ENCODE assay signal across 9 cellular contexts in genomic region chr11:131246589-131247164, GRCh38.
DNase-seq lines count a peak whose midpoint lies in the region; ATAC-seq, FAIRE-seq and TF ChIP-seq lines count a peak whose summit lies in the region.
"Had no signal": no experiment of that assay in that cellular context is flagged by ENCODE, and none has a peak within 500 bp of the region (broad histone marks: within the 10 kb centered on the region; RNA-seq: fewer than 3 reads in every experiment).

No MANE protein-coding gene starts in this region.

- H4K5ac ChIP-seq in H1 (ENCODE audit: insufficient read length, low read depth, low read length) = no peak overlapping the region

- H3K9ac ChIP-seq in Loucy (ENCODE audit: low read depth, low read length, poor library complexity, severe bottlenecking) (no peak overlapping the region), H1 (replicated peaks in 1 of 4; ENCODE audit: extremely low read depth in 1 of 4, low read depth in 3 of 4, low read length in 3 of 4) (no peak overlapping the region)

- no peak overlapping the region for H2AK5ac ChIP-seq in H1 (ENCODE audit: low read depth, low read length)

- H3K4me1 ChIP-seq in Loucy (ENCODE audit: insufficient read depth, low read length, poor library complexity, severe bottlenecking) (no peaks in the 10 kb centered on the region), H1 (replicated peaks in 1 of 4; ENCODE audit: control insufficient read depth in 3 of 4, insufficient read depth in 4 of 4, low read length in 3 of 4) (peaks cover 2 to 6% (median 3%) of the 10 kb centered on the region in 4 experiments; a peak in 4 of 7 replicates)

- H2BK20ac ChIP-seq in H1 (ENCODE audit: low read length) = peak overlapping the region; percentile 94; the same call in 1 of the 2 replicates

- H2BK15ac ChIP-seq in H1 (ENCODE audit: low read length) = no peak overlapping the region

- peak; percentile 13 for DNase-seq in GM03348 (ENCODE audit: low spot score)
- peak; percentile 31 to 90 for DNase-seq in H1 (ENCODE audit: low read depth in 1 of 2, low spot score in 2 of 2)
- peak; percentile 62 for DNase-seq in middle frontal gyrus (ENCODE audit: extremely low spot score, low spot score)
- DNase-seq in NCI-H2171 (lab: John Stamatoyannopoulos, UW) = no peak
- no peak for DNase-seq in AG08395 (ENCODE audit: low spot score)
- no peak for DNase-seq in activated naive CD4-positive, alpha-beta T cell treated with anti-CD3 and anti-CD28 coated beads, Interleukin-2, amount 50 U/mL, for 16 hours

- H3F3A ChIP-seq in Loucy (ENCODE audit: low read depth) = no peaks in the 10 kb centered on the region

- no peaks in the 10 kb centered on the region for H4K20me1 ChIP-seq in Loucy (ENCODE audit: insufficient read depth, low read length, poor library complexity, severe bottlenecking)
- no peaks in the 10 kb centered on the region for H4K20me1 ChIP-seq in H1 (replicated peaks in 1 of 2; ENCODE audit: control insufficient read depth in 1 of 2, insufficient read depth in 2 of 2, low read length in 2 of 2)

- 36% methylated on average over 17 of the region's 17 CpGs; no CpG with 5 or more reads in 1 of the 2 experiments for WGBS in H1 (ENCODE audit: extremely low coverage in 1 of 2, insufficient coverage in 1 of 2, insufficient read length in 1 of 2, insufficient replicate concordance in 2 of 2, low coverage in 1 of 2, low lambda C conversion rate in 2 of 2, missing lambda C conversion rate in 1 of 2), 2 experiments

- peak overlapping the region; percentile 2; the same call in 1 of the 2 replicates for H2BK5ac ChIP-seq in H1 (ENCODE audit: low read depth, low read length)

- no peak for TF ChIP-seq POLR2A in H1 (IDR thresholded peaks at IDR 0.05; ENCODE audit: control extremely low read depth in 1 of 2, low read depth in 2 of 2, low read length in 2 of 2)

- H3K4me2 ChIP-seq in Loucy (ENCODE audit: low read depth, low read length, poor library complexity, severe bottlenecking) = no peak overlapping the region
- peak overlapping the region; percentile 24 to 57 for H3K4me2 ChIP-seq in H1 (ENCODE audit: insufficient read depth in 1 of 2, low read depth in 2 of 2, low read length in 2 of 2)

- peak; percentile 24 for FAIRE-seq in H1 (lab: Jason Lieb, UNC)

- POLR2A ChIA-PET in H1 (lab: Charles Lee; ENCODE audit: partially characterized antibody) = interaction anchor here (1.0 to 3.0 kb wide), 5 partner anchors 11 to 58 kb away, joined by 3 to 14 read pairs (median 3); no protein-coding TSS in a partner anchor

- no peaks in the 10 kb centered on the region for H3K9me2 ChIP-seq in Loucy (replicated peaks; ENCODE audit: low read depth, low read length)

- H2BK12ac ChIP-seq in H1 (ENCODE audit: low read depth, low read length) = peak overlapping the region; percentile 1; the same call in 1 of the 2 replicates

- no peak overlapping the region for H3K56ac ChIP-seq in H1 (replicated peaks; ENCODE audit: insufficient read length, low read depth, low read length)

- H3K4ac ChIP-seq in H1 (replicated peaks; ENCODE audit: insufficient read length, low read depth, low read length) = no peak overlapping the region

- H3K36me3 ChIP-seq in Loucy (ENCODE audit: insufficient read depth, low read length) = no peaks in the 10 kb centered on the region
- H3K36me3 ChIP-seq in H1 (ENCODE audit: control insufficient read depth in 2 of 4, insufficient read depth in 4 of 4, low read length in 3 of 4) = no peaks in the 10 kb centered on the region

- H3K9me3 ChIP-seq in Loucy (ENCODE audit: insufficient read depth, low read depth, low read length) = no peaks in the 10 kb centered on the region
- H3K9me3 ChIP-seq in H1 (ENCODE audit: insufficient read depth in 2 of 2, low read depth in 1 of 2, low read length in 1 of 2) = no peaks in the 10 kb centered on the region

- H3K14ac ChIP-seq in H1 (ENCODE audit: insufficient read length) = no peak overlapping the region

- no peak overlapping the region for H3K23ac ChIP-seq in H1 (ENCODE audit: insufficient read length)

- TF ChIP-seq RAD21 in H1 (IDR thresholded peaks at IDR 0.05 in 1 of 2, conservative IDR thresholded peaks at IDR 0.05 in 1 of 2; ENCODE audit: low read depth in 2 of 2, low read length in 2 of 2) = peak; percentile 83 to 89

- H3K23me2 ChIP-seq in H1 (ENCODE audit: low read depth, low read length) = no peaks in the 10 kb centered on the region

- CTCF ChIA-PET in H1 (lab: Charles Lee; ENCODE audit: partially characterized antibody) = interaction anchor here (0.6 to 3.7 kb wide), 51 partner anchors 12 to 428 kb away, joined by 3 to 17 read pairs (median 4); partner anchors contain the start of gene NTM

- H3K79me2 ChIP-seq in Loucy (ENCODE audit: insufficient read depth, low read length) (no peaks in the 10 kb centered on the region), H1 (ENCODE audit: control insufficient read depth in 1 of 2, insufficient read depth in 2 of 2, low read length in 2 of 2) (no peaks in the 10 kb centered on the region)

- H2BK120ac ChIP-seq in H1 (replicated peaks; ENCODE audit: low read depth, low read length) = peak overlapping the region; percentile 47

- peak; percentile 62 for TF ChIP-seq CTCF in Loucy (conservative IDR thresholded peaks at IDR 0.05; ENCODE audit: low read length)
- TF ChIP-seq CTCF in H1 (IDR thresholded peaks at IDR 0.05; ENCODE audit: control extremely low read depth in 1 of 3, insufficient read depth in 1 of 3, low read depth in 1 of 3, low read length in 3 of 3) = peak; percentile 87 to 97 (median 93)

- no peak overlapping the region for H4K91ac ChIP-seq in H1 (replicated peaks; ENCODE audit: insufficient read length, low read length)

- H4K8ac ChIP-seq in H1 (ENCODE audit: extremely low read depth, insufficient read depth, low read length) = no peak overlapping the region

- no peak overlapping the region for H3K27ac ChIP-seq in H1 (ENCODE audit: low read depth, low read length)

- no peak overlapping the region for H3K4me3 ChIP-seq in Loucy (ENCODE audit: low read length, poor library complexity, severe bottlenecking)
- peak overlapping the region in 1 of 4 experiments; percentile 32; a peak in 1 of 8 replicates for H3K4me3 ChIP-seq in H1 (ENCODE audit: extremely low read depth in 1 of 4, insufficient read depth in 2 of 4, low read depth in 3 of 4, low read length in 4 of 4)

- no peak overlapping the region for H2AFZ ChIP-seq in Loucy (ENCODE audit: low read length)
- H2AFZ ChIP-seq in H1 (ENCODE audit: low read length) = peak overlapping the region; percentile 68; the same call in 1 of the 2 replicates

- H3K27me3 ChIP-seq in Loucy (ENCODE audit: insufficient read depth, low read length, poor library complexity, severe bottlenecking) (peaks cover 3% of the 10 kb centered on the region), H1 (replicated peaks in 1 of 4; ENCODE audit: control insufficient read depth in 3 of 4, extremely low read depth in 1 of 4, insufficient read depth in 3 of 4, low read length in 3 of 4) (no peaks in the 10 kb centered on the region)

- H3K18ac ChIP-seq in H1 (ENCODE audit: extremely low read depth, low read length) = no peak overlapping the region; the same call in 1 of the 2 replicates

- ATAC-seq in GM18861 (IDR thresholded peaks at IDR 0.05; ENCODE audit: unreplicated experiment) = no peak
- ATAC-seq: activated CD4-positive, CD25-positive, alpha-beta regulatory T cell treated with anti-CD3 and anti-CD28 coated beads, Interleukin-2, amount 50 U/mL, for 24 hours had no signal

- H3K79me1 ChIP-seq in H1 (ENCODE audit: low read depth, low read length) = no peaks in the 10 kb centered on the region

- no peak for TF ChIP-seq EP300 in H1 (IDR thresholded peaks at IDR 0.05; ENCODE audit: borderline replicate concordance in 1 of 2, low read depth in 2 of 2, low read length in 2 of 2)

TF ChIP-seq in H1, 55 proteins besides CTCF, POLR2A, EP300 and RAD21 (continues in another document):
- no peak for TF ChIP-seq NRF1 (IDR thresholded peaks at IDR 0.05; ENCODE audit: low read depth, low read length)
- TF ChIP-seq SIRT6 (IDR thresholded peaks at IDR 0.05; ENCODE audit: low read length) = no peak
- TF ChIP-seq POU5F1 (IDR thresholded peaks at IDR 0.05; ENCODE audit: low read depth, low read length) = no peak
- TF ChIP-seq EZH2 (IDR thresholded peaks at IDR 0.05; ENCODE audit: low read depth, low read length, severe bottlenecking) = no peak
- no peak for TF ChIP-seq TEAD4 (IDR thresholded peaks at IDR 0.05; ENCODE audit: low read depth, low read length)
- no peak for TF ChIP-seq RNF2 (IDR thresholded peaks at IDR 0.05; ENCODE audit: borderline replicate concordance, low read depth, low read length, missing control alignments, poor library complexity, severe bottlenecking)
- TF ChIP-seq KDM5A (IDR thresholded peaks at IDR 0.05; ENCODE audit: low read length) = no peak
- TF ChIP-seq, protein P1, sequence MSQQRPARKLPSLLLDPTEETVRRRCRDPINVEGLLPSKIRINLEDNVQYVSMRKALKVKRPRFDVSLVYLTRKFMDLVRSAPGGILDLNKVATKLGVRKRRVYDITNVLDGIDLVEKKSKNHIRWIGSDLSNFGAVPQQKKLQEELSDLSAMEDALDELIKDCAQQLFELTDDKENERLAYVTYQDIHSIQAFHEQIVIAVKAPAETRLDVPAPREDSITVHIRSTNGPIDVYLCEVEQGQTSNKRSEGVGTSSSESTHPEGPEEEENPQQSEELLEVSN (IDR thresholded peaks at IDR 0.05) = no peak
- TF ChIP-seq TCF12 (IDR thresholded peaks at IDR 0.05; ENCODE audit: low read depth, low read length) = 0 out of 2 replicates have a peak, but pooled peaks have one; percentile 43
- no peak for TF ChIP-seq ASH2L (IDR thresholded peaks at IDR 0.05; ENCODE audit: low read length)
- TF ChIP-seq, protein P2, sequence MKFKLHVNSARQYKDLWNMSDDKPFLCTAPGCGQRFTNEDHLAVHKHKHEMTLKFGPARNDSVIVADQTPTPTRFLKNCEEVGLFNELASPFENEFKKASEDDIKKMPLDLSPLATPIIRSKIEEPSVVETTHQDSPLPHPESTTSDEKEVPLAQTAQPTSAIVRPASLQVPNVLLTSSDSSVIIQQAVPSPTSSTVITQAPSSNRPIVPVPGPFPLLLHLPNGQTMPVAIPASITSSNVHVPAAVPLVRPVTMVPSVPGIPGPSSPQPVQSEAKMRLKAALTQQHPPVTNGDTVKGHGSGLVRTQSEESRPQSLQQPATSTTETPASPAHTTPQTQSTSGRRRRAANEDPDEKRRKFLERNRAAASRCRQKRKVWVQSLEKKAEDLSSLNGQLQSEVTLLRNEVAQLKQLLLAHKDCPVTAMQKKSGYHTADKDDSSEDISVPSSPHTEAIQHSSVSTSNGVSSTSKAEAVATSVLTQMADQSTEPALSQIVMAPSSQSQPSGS (IDR thresholded peaks at IDR 0.05; ENCODE audit: low read length) = no peak
- TF ChIP-seq MAFK (IDR thresholded peaks at IDR 0.05; ENCODE audit: low read depth, low read length) = no peak
- TF ChIP-seq CREB1 (IDR thresholded peaks at IDR 0.05) = peak; percentile 51
- TF ChIP-seq JUND (IDR thresholded peaks at IDR 0.05; ENCODE audit: low read length) = 0 out of 2 replicates have a peak, but pooled peaks have one; percentile 23
- TF ChIP-seq HDAC6 (IDR thresholded peaks at IDR 0.05; ENCODE audit: low read depth, low read length) = no peak
- TF ChIP-seq TBP (IDR thresholded peaks at IDR 0.05; ENCODE audit: low read depth, low read length) = no peak
- TF ChIP-seq SUZ12 (IDR thresholded peaks at IDR 0.05; ENCODE audit: low read length) = no peak

Comparison
In these comparisons a context has a peak if more than half of its experiments do, and no peak if none do; other contexts are left out.
1. DNase-seq: peak in GM03348 (single experiment), H1 (2 of 2) and middle frontal gyrus (single experiment); none in NCI-H2171 (single experiment), AG08395 (single experiment) and activated naive CD4-positive, alpha-beta T cell treated with anti-CD3 and anti-CD28 coated beads, Interleukin-2, amount 50 U/mL, for 16 hours (single experiment).